In genomic region chr6:132021552-132022375, GRCh38 we compare ENCODE assay signal across 1 cellular context.
TF ChIP-seq lines count a peak whose summit lies in the region.

No MANE protein-coding gene starts in this region.

TF ChIP-seq in HepG2, 621 proteins besides CTCF, POLR2A, EP300 and RAD21 (continued from another document and continues in another):
- TF ChIP-seq, protein P1, sequence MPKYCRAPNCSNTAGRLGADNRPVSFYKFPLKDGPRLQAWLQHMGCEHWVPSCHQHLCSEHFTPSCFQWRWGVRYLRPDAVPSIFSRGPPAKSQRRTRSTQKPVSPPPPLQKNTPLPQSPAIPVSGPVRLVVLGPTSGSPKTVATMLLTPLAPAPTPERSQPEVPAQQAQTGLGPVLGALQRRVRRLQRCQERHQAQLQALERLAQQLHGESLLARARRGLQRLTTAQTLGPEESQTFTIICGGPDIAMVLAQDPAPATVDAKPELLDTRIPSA (CRISPR knock-in tag; IDR thresholded peaks at IDR 0.05; ENCODE audit: borderline replicate concordance) = no peak
- TF ChIP-seq ZBTB14 (CRISPR knock-in tag; IDR thresholded peaks at IDR 0.05) (no peak), SAFB2 (CRISPR knock-in tag; IDR thresholded peaks at IDR 0.05; ENCODE audit: borderline replicate concordance, low read depth) (no peak), RFX3 (CRISPR knock-in tag; IDR thresholded peaks at IDR 0.05) (no peak), MLLT10 (CRISPR knock-in tag; IDR thresholded peaks at IDR 0.05) (no peak), ETV5 (CRISPR knock-in tag; IDR thresholded peaks at IDR 0.05; ENCODE audit: borderline replicate concordance) (peak; percentile 39; the same call in 1 of the 2 replicates), ZC3H4 (CRISPR knock-in tag; IDR thresholded peaks at IDR 0.05; ENCODE audit: borderline replicate concordance) (no peak), PPARG (CRISPR knock-in tag; conservative IDR thresholded peaks at IDR 0.05) (no peak), ZNF773 (CRISPR knock-in tag; IDR thresholded peaks at IDR 0.05; ENCODE audit: borderline replicate concordance) (no peak), IRX3 (CRISPR knock-in tag; IDR thresholded peaks at IDR 0.05; ENCODE audit: borderline replicate concordance, low read depth) (no peak), ZNF10 (CRISPR knock-in tag; IDR thresholded peaks at IDR 0.05; ENCODE audit: borderline replicate concordance, low read depth) (no peak), MXD4 (CRISPR knock-in tag; IDR thresholded peaks at IDR 0.05) (no peak), BATF2 (CRISPR knock-in tag; IDR thresholded peaks at IDR 0.05) (no peak), PREB (CRISPR knock-in tag; IDR thresholded peaks at IDR 0.05) (no peak), YY1 (IDR thresholded peaks at IDR 0.05; ENCODE audit: insufficient read depth, insufficient replicate concordance, low read depth, low read length) (no peak), ELF4 (CRISPR knock-in tag; IDR thresholded peaks at IDR 0.05; ENCODE audit: borderline replicate concordance) (no peak), ZNF879 (CRISPR knock-in tag; IDR thresholded peaks at IDR 0.05) (no peak), ZNF512 (CRISPR knock-in tag; IDR thresholded peaks at IDR 0.05) (no peak), GATAD1 (CRISPR knock-in tag; IDR thresholded peaks at IDR 0.05) (no peak), ZBTB46 (CRISPR knock-in tag; IDR thresholded peaks at IDR 0.05; ENCODE audit: borderline replicate concordance) (no peak), JDP2 (CRISPR knock-in tag; IDR thresholded peaks at IDR 0.05; ENCODE audit: borderline replicate concordance) (no peak), ZNF816 (CRISPR knock-in tag; IDR thresholded peaks at IDR 0.05; ENCODE audit: borderline replicate concordance) (no peak), KDM4B (CRISPR knock-in tag; IDR thresholded peaks at IDR 0.05) (0 out of 2 replicates have a peak, but pooled peaks have one; percentile 67), ZNF510 (CRISPR knock-in tag; IDR thresholded peaks at IDR 0.05; ENCODE audit: low read depth) (no peak), SMYD3 (CRISPR knock-in tag; IDR thresholded peaks at IDR 0.05) (no peak), ZNF276 (CRISPR knock-in tag; IDR thresholded peaks at IDR 0.05; ENCODE audit: low read depth) (no peak), ZNF746 (CRISPR knock-in tag; IDR thresholded peaks at IDR 0.05) (no peak), SMAD1 (CRISPR knock-in tag; IDR thresholded peaks at IDR 0.05; ENCODE audit: borderline replicate concordance, low read depth) (no peak), HCFC1 (IDR thresholded peaks at IDR 0.05; ENCODE audit: low read depth, low read length) (no peak), ZMYM2 (CRISPR knock-in tag; IDR thresholded peaks at IDR 0.05) (no peak)
- TF ChIP-seq, protein P2, sequence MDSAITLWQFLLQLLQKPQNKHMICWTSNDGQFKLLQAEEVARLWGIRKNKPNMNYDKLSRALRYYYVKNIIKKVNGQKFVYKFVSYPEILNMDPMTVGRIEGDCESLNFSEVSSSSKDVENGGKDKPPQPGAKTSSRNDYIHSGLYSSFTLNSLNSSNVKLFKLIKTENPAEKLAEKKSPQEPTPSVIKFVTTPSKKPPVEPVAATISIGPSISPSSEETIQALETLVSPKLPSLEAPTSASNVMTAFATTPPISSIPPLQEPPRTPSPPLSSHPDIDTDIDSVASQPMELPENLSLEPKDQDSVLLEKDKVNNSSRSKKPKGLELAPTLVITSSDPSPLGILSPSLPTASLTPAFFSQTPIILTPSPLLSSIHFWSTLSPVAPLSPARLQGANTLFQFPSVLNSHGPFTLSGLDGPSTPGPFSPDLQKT (CRISPR knock-in tag; IDR thresholded peaks at IDR 0.05; ENCODE audit: borderline replicate concordance) = no peak
- TF ChIP-seq, protein P3, sequence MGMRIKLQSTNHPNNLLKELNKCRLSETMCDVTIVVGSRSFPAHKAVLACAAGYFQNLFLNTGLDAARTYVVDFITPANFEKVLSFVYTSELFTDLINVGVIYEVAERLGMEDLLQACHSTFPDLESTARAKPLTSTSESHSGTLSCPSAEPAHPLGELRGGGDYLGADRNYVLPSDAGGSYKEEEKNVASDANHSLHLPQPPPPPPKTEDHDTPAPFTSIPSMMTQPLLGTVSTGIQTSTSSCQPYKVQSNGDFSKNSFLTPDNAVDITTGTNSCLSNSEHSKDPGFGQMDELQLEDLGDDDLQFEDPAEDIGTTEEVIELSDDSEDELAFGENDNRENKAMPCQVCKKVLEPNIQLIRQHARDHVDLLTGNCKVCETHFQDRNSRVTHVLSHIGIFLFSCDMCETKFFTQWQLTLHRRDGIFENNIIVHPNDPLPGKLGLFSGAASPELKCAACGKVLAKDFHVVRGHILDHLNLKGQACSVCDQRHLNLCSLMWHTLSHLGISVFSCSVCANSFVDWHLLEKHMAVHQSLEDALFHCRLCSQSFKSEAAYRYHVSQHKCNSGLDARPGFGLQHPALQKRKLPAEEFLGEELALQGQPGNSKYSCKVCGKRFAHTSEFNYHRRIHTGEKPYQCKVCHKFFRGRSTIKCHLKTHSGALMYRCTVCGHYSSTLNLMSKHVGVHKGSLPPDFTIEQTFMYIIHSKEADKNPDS (CRISPR knock-in tag; IDR thresholded peaks at IDR 0.05) = no peak
- TF ChIP-seq, protein P4, sequence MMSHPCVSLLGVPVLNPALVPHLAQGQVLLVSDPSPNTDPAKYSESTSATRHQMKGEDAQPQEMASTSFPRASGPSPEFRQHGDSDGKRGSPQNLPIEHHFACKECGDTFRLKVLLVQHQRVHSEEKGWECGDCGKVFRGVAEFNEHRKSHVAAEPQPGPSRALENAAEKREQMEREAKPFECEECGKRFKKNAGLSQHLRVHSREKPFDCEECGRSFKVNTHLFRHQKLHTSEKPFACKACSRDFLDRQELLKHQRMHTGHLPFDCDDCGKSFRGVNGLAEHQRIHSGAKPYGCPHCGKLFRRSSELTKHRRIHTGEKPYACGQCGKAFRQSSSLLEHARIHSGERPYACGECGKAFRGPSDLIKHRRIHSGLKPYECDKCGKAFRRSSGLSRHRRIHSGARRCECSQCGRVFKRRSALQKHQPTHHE (CRISPR knock-in tag; IDR thresholded peaks at IDR 0.05; ENCODE audit: borderline replicate concordance) = no peak
- TF ChIP-seq, protein P5, sequence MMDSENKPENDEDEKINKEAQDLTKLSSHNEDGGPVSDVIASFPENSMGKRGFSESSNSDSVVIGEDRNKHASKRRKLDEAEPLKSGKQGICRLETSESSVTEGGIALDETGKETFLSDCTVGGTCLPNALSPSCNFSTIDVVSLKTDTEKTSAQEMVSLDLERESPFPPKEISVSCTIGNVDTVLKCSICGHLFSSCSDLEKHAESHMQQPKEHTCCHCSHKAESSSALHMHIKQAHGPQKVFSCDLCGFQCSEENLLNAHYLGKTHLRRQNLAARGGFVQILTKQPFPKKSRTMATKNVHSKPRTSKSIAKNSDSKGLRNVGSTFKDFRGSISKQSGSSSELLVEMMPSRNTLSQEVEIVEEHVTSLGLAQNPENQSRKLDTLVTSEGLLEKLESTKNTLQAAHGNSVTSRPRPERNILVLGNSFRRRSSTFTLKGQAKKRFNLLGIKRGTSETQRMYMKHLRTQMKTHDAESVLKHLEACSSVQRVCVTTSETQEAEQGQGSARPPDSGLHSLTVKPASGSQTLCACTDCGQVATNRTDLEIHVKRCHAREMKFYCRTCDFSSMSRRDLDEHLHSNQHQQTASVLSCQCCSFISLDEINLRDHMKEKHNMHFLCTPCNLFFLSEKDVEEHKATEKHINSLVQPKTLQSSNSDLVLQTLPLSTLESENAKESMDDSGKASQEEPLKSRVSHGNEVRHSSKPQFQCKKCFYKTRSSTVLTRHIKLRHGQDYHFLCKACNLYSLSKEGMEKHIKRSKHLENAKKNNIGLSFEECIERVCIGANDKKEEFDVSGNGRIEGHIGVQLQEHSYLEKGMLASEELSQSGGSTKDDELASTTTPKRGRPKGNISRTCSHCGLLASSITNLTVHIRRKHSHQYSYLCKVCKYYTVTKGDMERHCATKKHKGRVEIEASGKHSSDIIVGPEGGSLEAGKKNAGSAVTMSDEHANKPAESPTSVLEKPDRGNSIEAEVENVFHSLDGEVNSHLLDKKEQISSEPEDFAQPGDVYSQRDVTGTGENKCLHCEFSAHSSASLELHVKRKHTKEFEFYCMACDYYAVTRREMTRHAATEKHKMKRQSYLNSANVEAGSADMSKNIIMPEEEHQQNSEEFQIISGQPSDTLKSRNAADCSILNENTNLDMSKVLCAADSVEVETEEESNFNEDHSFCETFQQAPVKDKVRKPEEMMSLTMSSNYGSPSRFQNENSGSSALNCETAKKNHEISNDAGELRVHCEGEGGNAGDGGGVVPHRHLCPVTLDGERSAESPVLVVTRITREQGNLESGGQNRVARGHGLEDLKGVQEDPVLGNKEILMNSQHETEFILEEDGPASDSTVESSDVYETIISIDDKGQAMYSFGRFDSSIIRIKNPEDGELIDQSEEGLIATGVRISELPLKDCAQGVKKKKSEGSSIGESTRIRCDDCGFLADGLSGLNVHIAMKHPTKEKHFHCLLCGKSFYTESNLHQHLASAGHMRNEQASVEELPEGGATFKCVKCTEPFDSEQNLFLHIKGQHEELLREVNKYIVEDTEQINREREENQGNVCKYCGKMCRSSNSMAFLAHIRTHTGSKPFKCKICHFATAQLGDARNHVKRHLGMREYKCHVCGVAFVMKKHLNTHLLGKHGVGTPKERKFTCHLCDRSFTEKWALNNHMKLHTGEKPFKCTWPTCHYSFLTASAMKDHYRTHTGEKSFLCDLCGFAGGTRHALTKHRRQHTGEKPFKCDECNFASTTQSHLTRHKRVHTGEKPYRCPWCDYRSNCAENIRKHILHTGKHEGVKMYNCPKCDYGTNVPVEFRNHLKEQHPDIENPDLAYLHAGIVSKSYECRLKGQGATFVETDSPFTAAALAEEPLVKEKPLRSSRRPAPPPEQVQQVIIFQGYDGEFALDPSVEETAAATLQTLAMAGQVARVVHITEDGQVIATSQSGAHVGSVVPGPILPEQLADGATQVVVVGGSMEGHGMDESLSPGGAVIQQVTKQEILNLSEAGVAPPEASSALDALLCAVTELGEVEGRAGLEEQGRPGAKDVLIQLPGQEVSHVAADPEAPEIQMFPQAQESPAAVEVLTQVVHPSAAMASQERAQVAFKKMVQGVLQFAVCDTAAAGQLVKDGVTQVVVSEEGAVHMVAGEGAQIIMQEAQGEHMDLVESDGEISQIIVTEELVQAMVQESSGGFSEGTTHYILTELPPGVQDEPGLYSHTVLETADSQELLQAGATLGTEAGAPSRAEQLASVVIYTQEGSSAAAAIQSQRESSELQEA (CRISPR knock-in tag; IDR thresholded peaks at IDR 0.05; ENCODE audit: not compliant biosample characterization) = no peak
